ENCODE assay signal across 20 cellular contexts in genomic region chr10:126668505-126668904, GRCh38. TPM values are rescaled to one million over a fixed set of nuclear protein-coding genes. Genes with fewer than 3 reads are reported as not detected.
DNase-seq lines count a peak whose midpoint lies in the region; ATAC-seq and TF ChIP-seq lines count a peak whose summit lies in the region.
"Had no signal": no experiment of that assay in that cellular context is flagged by ENCODE, and none has a peak within 500 bp of the region (broad histone marks: within the 10 kb centered on the region; RNA-seq: fewer than 3 reads in every experiment).

No MANE protein-coding gene starts in this region.

- H3K4me3 ChIP-seq in dorsolateral prefrontal cortex (peak overlapping the region; percentile 3 to 86 (median 60)), psoas muscle (no peak overlapping the region)
- H3K4me3 ChIP-seq: GM23248 had no signal

- H3K27ac ChIP-seq in angular gyrus (ENCODE audit: low read depth, low read length) = peak overlapping the region; percentile 93
- H3K27ac ChIP-seq in dorsolateral prefrontal cortex = peak overlapping the region in 58 of 59 donors; percentile 74 to 99 (median 97)
- peak overlapping the region; percentile 90 for H3K27ac ChIP-seq in layer of hippocampus (ENCODE audit: low read depth, low read length)
- H3K27ac ChIP-seq in psoas muscle = no peak overlapping the region
- H3K27ac ChIP-seq: GM23248 had no signal

- no peak for ATAC-seq in psoas muscle
- ATAC-seq: HCT116, HepG2 had no signal

- WGBS in psoas muscle, 3 donors = 93 to 98% (median 97%) methylated on average over 4 of the region's 4 CpGs

- H3K27me3 ChIP-seq in dorsolateral prefrontal cortex (peaks cover 0 to 4% (median 0%) of the 10 kb centered on the region in 45 donors), layer of hippocampus (ENCODE audit: control insufficient read depth, insufficient read depth, low read length) (no peaks in the 10 kb centered on the region), psoas muscle (ENCODE audit: insufficient read depth in 3 of 3, low read length in 2 of 3) (no peaks in the 10 kb centered on the region)
- H3K27me3 ChIP-seq: BE2C had no signal

- H3K4me1 ChIP-seq in psoas muscle = no peaks in the 10 kb centered on the region
- H3K4me1 ChIP-seq: BE2C had no signal

- no peaks in the 10 kb centered on the region for H3K9me3 ChIP-seq in psoas muscle
- H3K9me3 ChIP-seq: BE2C had no signal

- TF ChIP-seq CTCF in dorsolateral prefrontal cortex (IDR thresholded peaks at IDR 0.05 in 54 of 56, conservative IDR thresholded peaks at IDR 0.05 in 2 of 56; ENCODE audit: low read depth in 1 of 56, partially characterized antibody in 56 of 56) = no peak
- TF ChIP-seq CTCF in psoas muscle (IDR thresholded peaks at IDR 0.05) = no peak

- DNase-seq in dorsolateral prefrontal cortex = peak in 1 of 10 donors; percentile 15
- DNase-seq in superior temporal gyrus (ENCODE audit: extremely low spot score) = peak; percentile 58
- DNase-seq in cerebellar cortex (ENCODE audit: low spot score) = no peak
- DNase-seq in activated CD4-positive, CD25-positive, alpha-beta regulatory T cell (lab: John Stamatoyannopoulos, UW) = no peak
- DNase-seq in psoas muscle = no peak
- no peak for DNase-seq in KG1 (lab: John Stamatoyannopoulos, UW)
- DNase-seq: ACHN; BE2C; CD4-positive, CD25-positive, alpha-beta regulatory T cell; CD8-positive, alpha-beta memory T cell; COR-L47; DMS79; GDM1; GM23248; HFFc6 had no signal

- intact Hi-C loops in dorsolateral prefrontal cortex (cut with DNase I) = loop anchor here in 1 of 2 donors (10.0 kb wide), 4 partner anchors 64 to 204 kb away; no protein-coding TSS in a partner anchor
- intact Hi-C loops in psoas muscle (cut with DNase I) = no loop called here

- no peaks in the 10 kb centered on the region for H3K36me3 ChIP-seq in psoas muscle (ENCODE audit: insufficient read depth in 1 of 2, low read depth in 1 of 2)
- H3K36me3 ChIP-seq: BE2C had no signal

RNA-seq across cellular contexts. Expression of gene C10orf90, which starts 2.0 kb away (rescaled TPM):
- total RNA-seq in dorsolateral prefrontal cortex (100 to 1,000 TPM in 6 of 120 experiments, 10 to 100 TPM in 113, 1 to 10 TPM in 1; 8.8 to 166 (median 43.8) TPM), psoas muscle (under 1 TPM in 1 of 4 donors, not detected in 3; 0.39 TPM)
- under 1 TPM in 2 of 3 donors, not detected in 1; 0.01 to 0.07 TPM for polyA plus RNA-seq in psoas muscle
- total RNA-seq: CD4-positive, CD25-positive, alpha-beta regulatory T cell; CD8-positive, alpha-beta memory T cell; HepG2; HFFc6 had no signal
- polyA plus RNA-seq: CD4-positive, CD25-positive, alpha-beta regulatory T cell; CD8-positive, alpha-beta memory T cell; HepG2; IgD-negative memory B cell had no signal

Comparison
In these comparisons a context has a peak if more than half of its experiments do, and no peak if none do; other contexts are left out.
1. RNA of gene C10orf90, which starts 2.0 kb away (total RNA-seq): 8.8 to 166 TPM in dorsolateral prefrontal cortex; 0.39 TPM in psoas muscle; every median in the first group is over 4 times any median in the second.